Comparison of ENCODE assay signal across 1 cellular context in the genomic region with DNA sequence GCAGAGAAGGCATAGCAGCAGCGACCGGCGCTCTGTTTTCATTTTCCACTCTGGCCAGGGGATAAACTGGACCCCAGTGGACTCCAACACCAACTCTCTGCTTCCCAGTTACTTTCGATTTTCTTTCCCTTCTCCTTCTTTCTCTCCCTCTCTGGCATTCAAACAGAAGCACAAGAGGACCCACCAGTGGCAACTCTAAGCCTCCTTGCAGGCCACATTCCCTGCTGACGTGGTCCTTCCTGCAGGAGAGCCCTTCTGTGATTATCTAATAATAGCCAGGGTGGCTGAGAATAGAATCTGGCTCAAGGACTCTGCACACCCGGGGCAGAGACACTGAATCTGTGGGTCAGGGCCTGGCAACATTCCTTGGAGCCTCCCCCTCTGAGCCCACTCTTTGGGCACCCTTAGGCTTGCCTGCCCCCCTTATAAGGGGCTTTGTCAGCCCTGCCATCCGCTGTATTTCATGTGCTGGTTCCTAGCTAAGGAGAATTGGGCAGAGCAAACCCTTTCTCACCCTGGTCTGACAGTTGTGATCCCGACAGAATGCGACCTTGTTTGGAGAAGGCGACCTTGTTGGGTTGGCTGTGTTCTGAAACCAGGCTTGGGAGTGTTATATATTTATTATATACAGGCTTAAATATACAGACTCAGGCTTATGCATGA.
TF ChIP-seq lines count a peak whose summit lies in the region.

No MANE protein-coding gene starts in this region.

TF ChIP-seq in GM12878, 131 proteins besides CTCF, POLR2A, EP300 and RAD21:
- TF ChIP-seq, protein P1, sequence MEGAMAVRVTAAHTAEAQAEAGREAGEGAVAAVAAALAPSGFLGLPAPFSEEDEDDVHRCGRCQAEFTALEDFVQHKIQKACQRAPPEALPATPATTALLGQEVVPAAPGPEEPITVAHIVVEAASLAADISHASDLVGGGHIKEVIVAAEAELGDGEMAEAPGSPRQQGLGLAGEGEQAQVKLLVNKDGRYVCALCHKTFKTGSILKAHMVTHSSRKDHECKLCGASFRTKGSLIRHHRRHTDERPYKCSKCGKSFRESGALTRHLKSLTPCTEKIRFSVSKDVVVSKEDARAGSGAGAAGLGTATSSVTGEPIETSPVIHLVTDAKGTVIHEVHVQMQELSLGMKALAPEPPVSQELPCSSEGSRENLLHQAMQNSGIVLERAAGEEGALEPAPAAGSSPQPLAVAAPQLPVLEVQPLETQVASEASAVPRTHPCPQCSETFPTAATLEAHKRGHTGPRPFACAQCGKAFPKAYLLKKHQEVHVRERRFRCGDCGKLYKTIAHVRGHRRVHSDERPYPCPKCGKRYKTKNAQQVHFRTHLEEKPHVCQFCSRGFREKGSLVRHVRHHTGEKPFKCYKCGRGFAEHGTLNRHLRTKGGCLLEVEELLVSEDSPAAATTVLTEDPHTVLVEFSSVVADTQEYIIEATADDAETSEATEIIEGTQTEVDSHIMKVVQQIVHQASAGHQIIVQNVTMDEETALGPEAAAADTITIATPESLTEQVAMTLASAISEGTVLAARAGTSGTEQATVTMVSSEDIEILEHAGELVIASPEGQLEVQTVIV (IDR thresholded peaks at IDR 0.05; ENCODE audit: borderline replicate concordance, partially characterized antibody), result no peak
- TF ChIP-seq, protein P2, sequence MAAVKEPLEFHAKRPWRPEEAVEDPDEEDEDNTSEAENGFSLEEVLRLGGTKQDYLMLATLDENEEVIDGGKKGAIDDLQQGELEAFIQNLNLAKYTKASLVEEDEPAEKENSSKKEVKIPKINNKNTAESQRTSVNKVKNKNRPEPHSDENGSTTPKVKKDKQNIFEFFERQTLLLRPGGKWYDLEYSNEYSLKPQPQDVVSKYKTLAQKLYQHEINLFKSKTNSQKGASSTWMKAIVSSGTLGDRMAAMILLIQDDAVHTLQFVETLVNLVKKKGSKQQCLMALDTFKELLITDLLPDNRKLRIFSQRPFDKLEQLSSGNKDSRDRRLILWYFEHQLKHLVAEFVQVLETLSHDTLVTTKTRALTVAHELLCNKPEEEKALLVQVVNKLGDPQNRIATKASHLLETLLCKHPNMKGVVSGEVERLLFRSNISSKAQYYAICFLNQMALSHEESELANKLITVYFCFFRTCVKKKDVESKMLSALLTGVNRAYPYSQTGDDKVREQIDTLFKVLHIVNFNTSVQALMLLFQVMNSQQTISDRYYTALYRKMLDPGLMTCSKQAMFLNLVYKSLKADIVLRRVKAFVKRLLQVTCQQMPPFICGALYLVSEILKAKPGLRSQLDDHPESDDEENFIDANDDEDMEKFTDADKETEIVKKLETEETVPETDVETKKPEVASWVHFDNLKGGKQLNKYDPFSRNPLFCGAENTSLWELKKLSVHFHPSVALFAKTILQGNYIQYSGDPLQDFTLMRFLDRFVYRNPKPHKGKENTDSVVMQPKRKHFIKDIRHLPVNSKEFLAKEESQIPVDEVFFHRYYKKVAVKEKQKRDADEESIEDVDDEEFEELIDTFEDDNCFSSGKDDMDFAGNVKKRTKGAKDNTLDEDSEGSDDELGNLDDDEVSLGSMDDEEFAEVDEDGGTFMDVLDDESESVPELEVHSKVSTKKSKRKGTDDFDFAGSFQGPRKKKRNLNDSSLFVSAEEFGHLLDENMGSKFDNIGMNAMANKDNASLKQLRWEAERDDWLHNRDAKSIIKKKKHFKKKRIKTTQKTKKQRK (IDR thresholded peaks at IDR 0.05; ENCODE audit: low read depth, low read length), result no peak
- TF ChIP-seq, protein P3, sequence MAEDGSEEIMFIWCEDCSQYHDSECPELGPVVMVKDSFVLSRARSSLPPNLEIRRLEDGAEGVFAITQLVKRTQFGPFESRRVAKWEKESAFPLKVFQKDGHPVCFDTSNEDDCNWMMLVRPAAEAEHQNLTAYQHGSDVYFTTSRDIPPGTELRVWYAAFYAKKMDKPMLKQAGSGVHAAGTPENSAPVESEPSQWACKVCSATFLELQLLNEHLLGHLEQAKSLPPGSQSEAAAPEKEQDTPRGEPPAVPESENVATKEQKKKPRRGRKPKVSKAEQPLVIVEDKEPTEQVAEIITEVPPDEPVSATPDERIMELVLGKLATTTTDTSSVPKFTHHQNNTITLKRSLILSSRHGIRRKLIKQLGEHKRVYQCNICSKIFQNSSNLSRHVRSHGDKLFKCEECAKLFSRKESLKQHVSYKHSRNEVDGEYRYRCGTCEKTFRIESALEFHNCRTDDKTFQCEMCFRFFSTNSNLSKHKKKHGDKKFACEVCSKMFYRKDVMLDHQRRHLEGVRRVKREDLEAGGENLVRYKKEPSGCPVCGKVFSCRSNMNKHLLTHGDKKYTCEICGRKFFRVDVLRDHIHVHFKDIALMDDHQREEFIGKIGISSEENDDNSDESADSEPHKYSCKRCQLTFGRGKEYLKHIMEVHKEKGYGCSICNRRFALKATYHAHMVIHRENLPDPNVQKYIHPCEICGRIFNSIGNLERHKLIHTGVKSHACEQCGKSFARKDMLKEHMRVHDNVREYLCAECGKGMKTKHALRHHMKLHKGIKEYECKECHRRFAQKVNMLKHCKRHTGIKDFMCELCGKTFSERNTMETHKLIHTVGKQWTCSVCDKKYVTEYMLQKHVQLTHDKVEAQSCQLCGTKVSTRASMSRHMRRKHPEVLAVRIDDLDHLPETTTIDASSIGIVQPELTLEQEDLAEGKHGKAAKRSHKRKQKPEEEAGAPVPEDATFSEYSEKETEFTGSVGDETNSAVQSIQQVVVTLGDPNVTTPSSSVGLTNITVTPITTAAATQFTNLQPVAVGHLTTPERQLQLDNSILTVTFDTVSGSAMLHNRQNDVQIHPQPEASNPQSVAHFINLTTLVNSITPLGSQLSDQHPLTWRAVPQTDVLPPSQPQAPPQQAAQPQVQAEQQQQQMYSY (CRISPR knock-in tag; IDR thresholded peaks at IDR 0.05), result no peak
- TF ChIP-seq WRNIP1 (IDR thresholded peaks at IDR 0.05; ENCODE audit: borderline replicate concordance, low read depth, low read length) (no peak), MTA3 (IDR thresholded peaks at IDR 0.05; ENCODE audit: borderline replicate concordance, low read length) (no peak), ZNF622 (IDR thresholded peaks at IDR 0.05) (no peak), SREBF1 (IDR thresholded peaks at IDR 0.05; ENCODE audit: low read length) (no peak), PAX5 (IDR thresholded peaks at IDR 0.05; ENCODE audit: borderline replicate concordance, low read depth, low read length) (no peak), CBFB (IDR thresholded peaks at IDR 0.05; ENCODE audit: low read depth) (no peak), RBBP5 (conservative IDR thresholded peaks at IDR 0.05) (no peak), CREB1 (IDR thresholded peaks at IDR 0.05; ENCODE audit: low read depth) (no peak), SUZ12 (IDR thresholded peaks at IDR 0.05; ENCODE audit: unreplicated experiment) (no peak), SRF (IDR thresholded peaks at IDR 0.05; ENCODE audit: low read depth in 2 of 2, low read length in 2 of 2) (no peak), KLF5 (IDR thresholded peaks at IDR 0.05; ENCODE audit: partially characterized antibody) (no peak), HDAC6 (IDR thresholded peaks at IDR 0.05; ENCODE audit: unreplicated experiment) (no peak), FOXK2 (IDR thresholded peaks at IDR 0.05) (no peak)
- TF ChIP-seq, protein P4, sequence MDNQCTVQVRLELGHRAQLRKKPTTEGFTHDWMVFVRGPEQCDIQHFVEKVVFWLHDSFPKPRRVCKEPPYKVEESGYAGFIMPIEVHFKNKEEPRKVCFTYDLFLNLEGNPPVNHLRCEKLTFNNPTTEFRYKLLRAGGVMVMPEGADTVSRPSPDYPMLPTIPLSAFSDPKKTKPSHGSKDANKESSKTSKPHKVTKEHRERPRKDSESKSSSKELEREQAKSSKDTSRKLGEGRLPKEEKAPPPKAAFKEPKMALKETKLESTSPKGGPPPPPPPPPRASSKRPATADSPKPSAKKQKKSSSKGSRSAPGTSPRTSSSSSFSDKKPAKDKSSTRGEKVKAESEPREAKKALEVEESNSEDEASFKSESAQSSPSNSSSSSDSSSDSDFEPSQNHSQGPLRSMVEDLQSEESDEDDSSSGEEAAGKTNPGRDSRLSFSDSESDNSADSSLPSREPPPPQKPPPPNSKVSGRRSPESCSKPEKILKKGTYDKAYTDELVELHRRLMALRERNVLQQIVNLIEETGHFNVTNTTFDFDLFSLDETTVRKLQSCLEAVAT (IDR thresholded peaks at IDR 0.05), result no peak
